ENCODE assay signal across 15 cellular contexts in the genomic region with DNA sequence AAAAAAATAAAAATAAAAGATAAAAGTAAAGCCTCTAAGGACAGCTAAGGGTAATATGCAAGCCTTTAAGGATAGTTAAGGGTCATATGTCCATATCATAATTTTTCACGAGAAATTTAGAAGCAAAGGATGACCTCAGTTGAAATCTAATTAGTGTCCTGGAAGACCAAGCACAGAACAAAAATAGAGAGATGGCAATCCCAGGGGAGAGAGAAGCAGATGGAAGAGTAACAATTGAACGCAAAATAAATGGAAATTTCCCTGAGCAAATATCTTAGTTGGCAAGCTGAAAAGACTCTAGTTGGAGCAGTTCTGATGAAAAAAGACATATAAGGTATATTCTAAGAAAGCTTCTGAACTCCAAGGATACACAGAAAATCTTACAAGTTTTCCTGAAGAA.
DNase-seq lines count a peak whose midpoint lies in the region; ATAC-seq, FAIRE-seq and TF ChIP-seq lines count a peak whose summit lies in the region.
"Had no signal": no experiment of that assay in that cellular context is flagged by ENCODE, and none has a peak within 500 bp of the region (broad histone marks: within the 10 kb centered on the region; RNA-seq: fewer than 3 reads in every experiment).

No MANE protein-coding gene starts in this region.

- WGBS in small intestine, 3 donors = 73 to 80% (median 77%) methylated on average over 2 of the region's 2 CpGs

- no peak overlapping the region for H3K4me3 Mint-ChIP-seq in T-helper 17 cell
- H3K4me3 Mint-ChIP-seq: CD4-positive, alpha-beta memory T cell; HFFc6 had no signal

- peak overlapping the region; percentile 51 for H3K27ac Mint-ChIP-seq in T-helper 17 cell
- H3K27ac Mint-ChIP-seq: CD4-positive, alpha-beta memory T cell; HFFc6 had no signal

- TF ChIP-seq POLR2A in uterus (IDR thresholded peaks at IDR 0.05) = no peak

- peaks cover 62% of the 10 kb centered on the region for H3K27me3 Mint-ChIP-seq in T-helper 17 cell

- no peaks in the 10 kb centered on the region for H3K4me1 ChIP-seq in uterus
- H3K4me1 ChIP-seq in small intestine (ENCODE audit: control insufficient read depth in 2 of 2, insufficient read depth in 1 of 2, low read depth in 1 of 2, low read length in 1 of 2) = no peaks in the 10 kb centered on the region
- H3K4me1 ChIP-seq: HAP-1 had no signal

- no peaks in the 10 kb centered on the region for H3K27me3 ChIP-seq in uterus
- peaks cover 0 to 5% of the 10 kb centered on the region in 2 donors for H3K27me3 ChIP-seq in small intestine (ENCODE audit: control insufficient read depth in 2 of 2, insufficient read depth in 2 of 2, low read length in 2 of 2)

- no peak overlapping the region for H3K27ac ChIP-seq in uterus
- H3K27ac ChIP-seq in small intestine (ENCODE audit: low read depth in 1 of 2, low read length in 1 of 2) = no peak overlapping the region

- TF ChIP-seq CTCF in uterus (IDR thresholded peaks at IDR 0.05) = no peak

- H3K4me3 ChIP-seq in uterus = no peak overlapping the region
- no peak overlapping the region for H3K4me3 ChIP-seq in small intestine (ENCODE audit: low read depth in 1 of 2, low read length in 2 of 2)
- H3K4me3 ChIP-seq: HAP-1 had no signal

- DNase-seq in NCI-H446 (lab: John Stamatoyannopoulos, UW) = peak; percentile 16 to 22
- DNase-seq in T-helper 17 cell = no peak
- peak; percentile 61 for DNase-seq in cerebellum (ENCODE audit: low spot score)
- no peak for DNase-seq in uterus
- no peak for DNase-seq in kidney tubule cell (ENCODE audit: low spot score)
- no peak for DNase-seq in small intestine
- DNase-seq: Calu3; CD4-positive, alpha-beta memory T cell; COR-L47; GOT3; HFFc6 had no signal

- intact Hi-C loops in uterus (cut with DNase I; ENCODE audit: low total_unique reads) = no loop called here

- H3K9me3 ChIP-seq in T-helper 17 cell (ENCODE audit: control insufficient read depth, low read length, poor library complexity, severe bottlenecking) = no peaks in the 10 kb centered on the region
- H3K9me3 ChIP-seq in uterus = no peaks in the 10 kb centered on the region
- H3K9me3 ChIP-seq in small intestine (ENCODE audit: control insufficient read depth, low read depth) = no peaks in the 10 kb centered on the region
- H3K9me3 ChIP-seq: HAP-1 had no signal

- H3K36me3 Mint-ChIP-seq in T-helper 17 cell (ENCODE audit: low read depth) = no peaks in the 10 kb centered on the region
- H3K36me3 Mint-ChIP-seq: CD4-positive, alpha-beta memory T cell had no signal

- H3K4me1 Mint-ChIP-seq in T-helper 17 cell = no peaks in the 10 kb centered on the region
- H3K4me1 Mint-ChIP-seq: CD4-positive, alpha-beta memory T cell had no signal

- no peak for FAIRE-seq in small intestine (lab: Jason Lieb, UNC)
- FAIRE-seq: G401.6, GM12892, GM19239 had no signal

- ATAC-seq in T-helper 17 cell = no peak

- H3K36me3 ChIP-seq in uterus (no peaks in the 10 kb centered on the region), small intestine (ENCODE audit: control insufficient read depth in 2 of 2, insufficient read depth in 2 of 2, low read length in 2 of 2) (no peaks in the 10 kb centered on the region)
- H3K36me3 ChIP-seq: HAP-1 had no signal

Comparison
In these comparisons a context has a peak if more than half of its experiments do, and no peak if none do; other contexts are left out.
1. DNase-seq: peak in NCI-H446 (2 of 2) and cerebellum (single experiment); none in T-helper 17 cell (0 of 3), uterus (0 of 2), kidney tubule cell (single experiment) and small intestine (single experiment).